Comparison of ENCODE assay signal across 1 cellular context in the genomic region with DNA sequence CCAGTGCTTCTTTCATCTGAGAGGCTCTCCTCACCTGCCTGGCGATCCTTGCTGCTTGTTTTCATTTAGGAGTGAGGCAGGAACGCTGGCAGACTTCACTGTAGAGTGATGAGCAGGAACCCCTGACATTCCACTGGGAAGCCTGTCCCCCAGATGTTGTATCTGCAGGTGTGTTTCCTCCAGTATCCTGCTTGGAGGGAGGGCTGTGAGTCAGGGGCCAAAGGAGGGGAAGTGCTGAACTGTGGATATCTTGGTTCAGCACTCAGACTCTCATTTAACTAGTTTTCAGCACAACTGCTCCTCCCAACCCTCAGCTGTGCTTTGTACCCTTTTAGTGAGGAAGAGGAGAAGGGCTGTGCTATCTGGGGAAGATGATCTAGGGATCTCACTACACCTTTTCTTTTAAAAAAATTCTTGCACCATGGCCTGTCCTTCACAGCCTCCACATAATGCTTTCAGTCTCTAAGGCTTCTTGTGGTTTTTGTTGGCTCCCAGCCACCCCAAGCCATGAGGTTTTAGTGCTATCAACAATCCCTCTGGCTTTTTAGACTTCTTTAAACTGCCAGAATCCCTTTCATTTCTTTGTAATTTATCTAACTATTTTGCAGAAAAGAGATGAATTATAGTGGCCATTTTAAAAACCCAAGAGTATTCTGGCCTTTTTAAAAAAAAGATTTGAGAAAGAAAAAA.
TF ChIP-seq lines count a peak whose summit lies in the region.

No MANE protein-coding gene starts in this region.

TF ChIP-seq in GM23338, 12 proteins besides CTCF, POLR2A, EP300 and RAD21 (continued from another document):
- TF ChIP-seq, protein P1, sequence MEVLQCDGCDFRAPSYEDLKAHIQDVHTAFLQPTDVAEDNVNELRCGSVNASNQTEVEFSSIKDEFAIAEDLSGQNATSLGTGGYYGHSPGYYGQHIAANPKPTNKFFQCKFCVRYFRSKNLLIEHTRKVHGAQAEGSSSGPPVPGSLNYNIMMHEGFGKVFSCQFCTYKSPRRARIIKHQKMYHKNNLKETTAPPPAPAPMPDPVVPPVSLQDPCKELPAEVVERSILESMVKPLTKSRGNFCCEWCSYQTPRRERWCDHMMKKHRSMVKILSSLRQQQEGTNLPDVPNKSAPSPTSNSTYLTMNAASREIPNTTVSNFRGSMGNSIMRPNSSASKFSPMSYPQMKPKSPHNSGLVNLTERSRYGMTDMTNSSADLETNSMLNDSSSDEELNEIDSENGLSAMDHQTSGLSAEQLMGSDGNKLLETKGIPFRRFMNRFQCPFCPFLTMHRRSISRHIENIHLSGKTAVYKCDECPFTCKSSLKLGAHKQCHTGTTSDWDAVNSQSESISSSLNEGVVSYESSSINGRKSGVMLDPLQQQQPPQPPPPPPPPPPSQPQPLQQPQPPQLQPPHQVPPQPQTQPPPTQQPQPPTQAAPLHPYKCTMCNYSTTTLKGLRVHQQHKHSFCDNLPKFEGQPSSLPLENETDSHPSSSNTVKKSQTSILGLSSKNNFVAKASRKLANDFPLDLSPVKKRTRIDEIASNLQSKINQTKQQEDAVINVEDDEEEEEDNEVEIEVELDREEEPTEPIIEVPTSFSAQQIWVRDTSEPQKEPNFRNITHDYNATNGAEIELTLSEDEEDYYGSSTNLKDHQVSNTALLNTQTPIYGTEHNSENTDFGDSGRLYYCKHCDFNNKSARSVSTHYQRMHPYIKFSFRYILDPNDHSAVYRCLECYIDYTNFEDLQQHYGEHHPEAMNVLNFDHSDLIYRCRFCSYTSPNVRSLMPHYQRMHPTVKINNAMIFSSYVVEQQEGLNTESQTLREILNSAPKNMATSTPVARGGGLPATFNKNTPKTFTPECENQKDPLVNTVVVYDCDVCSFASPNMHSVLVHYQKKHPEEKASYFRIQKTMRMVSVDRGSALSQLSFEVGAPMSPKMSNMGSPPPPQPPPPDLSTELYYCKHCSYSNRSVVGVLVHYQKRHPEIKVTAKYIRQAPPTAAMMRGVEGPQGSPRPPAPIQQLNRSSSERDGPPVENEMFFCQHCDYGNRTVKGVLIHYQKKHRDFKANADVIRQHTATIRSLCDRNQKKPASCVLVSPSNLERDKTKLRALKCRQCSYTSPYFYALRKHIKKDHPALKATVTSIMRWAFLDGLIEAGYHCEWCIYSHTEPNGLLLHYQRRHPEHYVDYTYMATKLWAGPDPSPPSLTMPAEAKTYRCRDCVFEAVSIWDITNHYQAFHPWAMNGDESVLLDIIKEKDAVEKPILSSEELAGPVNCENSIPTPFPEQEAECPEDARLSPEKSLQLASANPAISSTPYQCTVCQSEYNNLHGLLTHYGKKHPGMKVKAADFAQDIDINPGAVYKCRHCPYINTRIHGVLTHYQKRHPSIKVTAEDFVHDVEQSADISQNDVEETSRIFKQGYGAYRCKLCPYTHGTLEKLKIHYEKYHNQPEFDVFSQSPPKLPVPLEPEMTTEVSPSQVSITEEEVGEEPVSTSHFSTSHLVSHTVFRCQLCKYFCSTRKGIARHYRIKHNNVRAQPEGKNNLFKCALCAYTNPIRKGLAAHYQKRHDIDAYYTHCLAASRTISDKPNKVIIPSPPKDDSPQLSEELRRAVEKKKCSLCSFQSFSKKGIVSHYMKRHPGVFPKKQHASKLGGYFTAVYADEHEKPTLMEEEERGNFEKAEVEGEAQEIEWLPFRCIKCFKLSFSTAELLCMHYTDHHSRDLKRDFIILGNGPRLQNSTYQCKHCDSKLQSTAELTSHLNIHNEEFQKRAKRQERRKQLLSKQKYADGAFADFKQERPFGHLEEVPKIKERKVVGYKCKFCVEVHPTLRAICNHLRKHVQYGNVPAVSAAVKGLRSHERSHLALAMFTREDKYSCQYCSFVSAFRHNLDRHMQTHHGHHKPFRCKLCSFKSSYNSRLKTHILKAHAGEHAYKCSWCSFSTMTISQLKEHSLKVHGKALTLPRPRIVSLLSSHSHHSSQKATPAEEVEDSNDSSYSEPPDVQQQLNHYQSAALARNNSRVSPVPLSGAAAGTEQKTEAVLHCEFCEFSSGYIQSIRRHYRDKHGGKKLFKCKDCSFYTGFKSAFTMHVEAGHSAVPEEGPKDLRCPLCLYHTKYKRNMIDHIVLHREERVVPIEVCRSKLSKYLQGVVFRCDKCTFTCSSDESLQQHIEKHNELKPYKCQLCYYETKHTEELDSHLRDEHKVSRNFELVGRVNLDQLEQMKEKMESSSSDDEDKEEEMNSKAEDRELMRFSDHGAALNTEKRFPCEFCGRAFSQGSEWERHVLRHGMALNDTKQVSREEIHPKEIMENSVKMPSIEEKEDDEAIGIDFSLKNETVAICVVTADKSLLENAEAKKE (CRISPR knock-in tag; IDR thresholded peaks at IDR 0.05), result no peak
- TF ChIP-seq JUNB (IDR thresholded peaks at IDR 0.05; ENCODE audit: unreplicated experiment) (no peak), NANOG (IDR thresholded peaks at IDR 0.05; ENCODE audit: borderline replicate concordance) (no peak), EZH2 (IDR thresholded peaks at IDR 0.05; ENCODE audit: low read depth, unreplicated experiment) (no peak), STAT1 (IDR thresholded peaks at IDR 0.05; ENCODE audit: unreplicated experiment) (no peak), CREB1 (CRISPR knock-in tag; IDR thresholded peaks at IDR 0.05; ENCODE audit: low read depth) (no peak), POLR2AphosphoS5 (IDR thresholded peaks at IDR 0.05; ENCODE audit: low read depth) (no peak), ZNF114 (CRISPR knock-in tag; IDR thresholded peaks at IDR 0.05) (no peak)
